In genomic region chr1:35640380-35641232, GRCh38 we compare ENCODE assay signal across 8 cellular contexts.
DNase-seq lines count a peak whose midpoint lies in the region; ATAC-seq and TF ChIP-seq lines count a peak whose summit lies in the region.

No MANE protein-coding gene starts in this region.

- peaks cover 16% of the 10 kb centered on the region for H3K4me1 Mint-ChIP-seq in dendritic cell treated with granulocyte-macrophage colony-stimulating factor and Interleukin-4, amounts not matched to agents 40 ng/mL and 50 ng/mL, for 4 days (ENCODE audit: low read depth)
- H3K4me1 Mint-ChIP-seq in nephron = peaks cover 29% of the 10 kb centered on the region

- DNase-seq in ELF-1 (ENCODE audit: low read depth, low spot score) (peak; percentile 33), MM.1S (no peak), islet precursor cell (no peak), DMS79 (lab: John Stamatoyannopoulos, UW) (no peak), putamen (ENCODE audit: low spot score) (no peak)

- peak overlapping the region; percentile 95 for H3K27ac Mint-ChIP-seq in dendritic cell treated with granulocyte-macrophage colony-stimulating factor and Interleukin-4, amounts not matched to agents 40 ng/mL and 50 ng/mL, for 4 days
- peak overlapping the region; percentile 92 to 99 (median 98) for H3K27ac Mint-ChIP-seq in nephron

- H4K20me1 ChIP-seq in MM.1S (ENCODE audit: insufficient read depth, low read length) = peaks cover 13% of the 10 kb centered on the region; the same call in 1 of the 2 replicates

- intact Hi-C loops in dendritic cell treated with granulocyte-macrophage colony-stimulating factor and Interleukin-4, amounts not matched to agents 40 ng/mL and 50 ng/mL, for 4 days (cut with micrococcal nuclease) = loop anchor here (1.0 kb wide), 1 partner anchor 78 kb away; the partner anchor contains the start of gene C1orf216

- H3K27ac ChIP-seq in MM.1S (ENCODE audit: low read length) = peak overlapping the region; percentile 95; the same call in 1 of the 2 replicates

- H3K4me1 ChIP-seq in MM.1S (ENCODE audit: low read length) = peaks cover 20% of the 10 kb centered on the region

- TF ChIP-seq CTCF in MM.1S (IDR thresholded peaks at IDR 0.05; ENCODE audit: low read length) (no peak), nephron (IDR thresholded peaks at IDR 0.05; ENCODE audit: unreplicated experiment in 3 of 3) (no peak)

- no peaks in the 10 kb centered on the region for H3K9me3 Mint-ChIP-seq in dendritic cell treated with granulocyte-macrophage colony-stimulating factor and Interleukin-4, amounts not matched to agents 40 ng/mL and 50 ng/mL, for 4 days
- no peaks in the 10 kb centered on the region for H3K9me3 Mint-ChIP-seq in nephron

- peak overlapping the region; percentile 70; the same call in 1 of the 2 replicates for H2AFZ ChIP-seq in MM.1S (ENCODE audit: low read length)

- H3K27me3 ChIP-seq in MM.1S (replicated peaks; ENCODE audit: insufficient read depth, low read length) = 0 out of 2 replicates have a peak, but pooled peaks cover 9% of the 10 kb centered on the region

- H3K27me3 Mint-ChIP-seq in dendritic cell treated with granulocyte-macrophage colony-stimulating factor and Interleukin-4, amounts not matched to agents 40 ng/mL and 50 ng/mL, for 4 days = peaks cover 5% of the 10 kb centered on the region
- peaks cover 22% of the 10 kb centered on the region for H3K27me3 Mint-ChIP-seq in nephron (ENCODE audit: low read depth)

- H3K36me3 Mint-ChIP-seq in dendritic cell treated with granulocyte-macrophage colony-stimulating factor and Interleukin-4, amounts not matched to agents 40 ng/mL and 50 ng/mL, for 4 days (ENCODE audit: low read depth) = peaks cover 22% of the 10 kb centered on the region
- H3K36me3 Mint-ChIP-seq in nephron (ENCODE audit: low read depth) = peaks cover 7% of the 10 kb centered on the region

- H3K9me2 ChIP-seq in MM.1S (replicated peaks; ENCODE audit: insufficient read depth, low read length) = no peaks in the 10 kb centered on the region

- no peaks in the 10 kb centered on the region for H3K9me3 ChIP-seq in MM.1S (replicated peaks; ENCODE audit: insufficient read depth, low read length)

- peaks cover 30% of the 10 kb centered on the region for H3F3A ChIP-seq in MM.1S (ENCODE audit: insufficient read depth, low read length)

- peak overlapping the region; percentile 96 for H3K9ac ChIP-seq in MM.1S (ENCODE audit: low read length)

- H3K4me3 ChIP-seq in MM.1S (ENCODE audit: low read length) = peak overlapping the region; percentile 98

- ATAC-seq in HG03571 (IDR thresholded peaks at IDR 0.05; ENCODE audit: unreplicated experiment) = no peak

- peaks cover 56% of the 10 kb centered on the region for H3K79me2 ChIP-seq in MM.1S (ENCODE audit: low read length)

- peak overlapping the region; percentile 90 for H3K4me3 Mint-ChIP-seq in dendritic cell treated with granulocyte-macrophage colony-stimulating factor and Interleukin-4, amounts not matched to agents 40 ng/mL and 50 ng/mL, for 4 days
- peak overlapping the region; percentile 99 to 100 (median 99) for H3K4me3 Mint-ChIP-seq in nephron

- H3K4me2 ChIP-seq in MM.1S (ENCODE audit: low read depth, low read length) = peak overlapping the region; percentile 69

- H3K36me3 ChIP-seq in MM.1S (replicated peaks; ENCODE audit: insufficient read depth, low read length) = 0 out of 2 replicates have a peak, but pooled peaks cover 3% of the 10 kb centered on the region
